ENCODE assay signal across 16 cellular contexts in the genomic region with DNA sequence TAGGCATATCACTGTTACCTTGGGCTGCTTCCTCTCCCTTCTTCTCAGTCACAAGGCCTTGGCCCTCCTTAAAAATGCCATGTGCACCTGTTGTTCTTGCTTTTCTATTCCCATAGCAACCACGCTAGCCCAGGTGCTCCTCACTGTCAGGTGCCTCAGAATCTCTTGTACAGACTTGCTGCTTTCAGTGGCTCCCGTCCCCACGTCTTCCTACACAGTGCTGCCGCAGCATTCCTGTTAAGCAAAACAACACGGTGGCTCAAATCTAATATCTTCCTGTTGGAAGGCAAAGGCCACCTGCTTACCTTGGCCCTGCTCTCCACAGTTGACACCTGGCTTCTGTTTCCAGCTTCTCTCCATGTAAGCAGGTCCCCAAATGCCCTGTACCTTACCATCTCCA.
A peak's percentile ranks its signal among the peaks of the same experiment; 100 is the strongest.
DNase-seq lines count a peak whose midpoint lies in the region; ATAC-seq and TF ChIP-seq lines count a peak whose summit lies in the region.
"Had no signal": no experiment of that assay in that cellular context is flagged by ENCODE, and none has a peak within 500 bp of the region (broad histone marks: within the 10 kb centered on the region; RNA-seq: fewer than 3 reads in every experiment).

No MANE protein-coding gene starts in this region.

- no peak for DNase-seq in activated naive CD4-positive, alpha-beta T cell treated with anti-CD3 and anti-CD28 coated beads, Interleukin-2, amount 50 U/mL, for 72 hours (ENCODE audit: low spot score in 2 of 2)
- peak; percentile 97 for DNase-seq in NCI-H2171 treated with DMSO at 0.1 percent for 48 hours (lab: John Stamatoyannopoulos, UW)
- DNase-seq in epithelial cell of esophagus (ENCODE audit: low read depth) = peak; percentile 28
- no peak for DNase-seq in upper lobe of right lung
- DNase-seq in aorta = no peak
- no peak for DNase-seq in DMS 273 (lab: John Stamatoyannopoulos, UW; ENCODE audit: unreplicated experiment)
- DNase-seq in posterior cingulate gyrus = no peak
- DNase-seq: erythroblast, H9, mesendoderm, ovary, transverse colon had no signal

- no peaks in the 10 kb centered on the region for H3K9me3 Mint-ChIP-seq in activated naive CD4-positive, alpha-beta T cell treated with anti-CD3 and anti-CD28 coated beads, Interleukin-2, amount 50 U/mL, for 24 hours
- H3K9me3 Mint-ChIP-seq in activated naive CD4-positive, alpha-beta T cell treated with anti-CD3 and anti-CD28 coated beads, Interleukin-2, amount 50 U/mL, for 72 hours = no peaks in the 10 kb centered on the region
- H3K9me3 Mint-ChIP-seq: activated CD4-positive, alpha-beta T cell treated with anti-CD3 and anti-CD28 coated beads, Interleukin-2, amount 10 ng/mL, durations not matched to agents 24 days and 14 days; activated T-helper 2 cell treated with anti-CD3 and anti-CD28 coated beads, Interferon-gamma antibody, Interleukin-2, Interleukin-4, amounts not matched to agents 10 μg/mL and 5 μg/mL and 100 μg/mL, durations not matched to agents 14 hours and 24 hours and 36 hours; central memory CD8-positive, alpha-beta T cell; H9 had no signal

- H3K27me3 Mint-ChIP-seq in activated naive CD4-positive, alpha-beta T cell treated with anti-CD3 and anti-CD28 coated beads, Interleukin-2, amount 50 U/mL, for 24 hours = no peaks in the 10 kb centered on the region
- H3K27me3 Mint-ChIP-seq: activated CD4-positive, alpha-beta T cell treated with anti-CD3 and anti-CD28 coated beads, Interleukin-2, amount 10 ng/mL, durations not matched to agents 24 days and 14 days; central memory CD8-positive, alpha-beta T cell had no signal

- H3K4me3 ChIP-seq in epithelial cell of esophagus (ENCODE audit: low read length) (no peak overlapping the region), upper lobe of right lung (no peak overlapping the region), aorta (ENCODE audit: low read length in 2 of 2) (no peak overlapping the region)
- H3K4me3 ChIP-seq: ovary, transverse colon had no signal

- H3K4me3 Mint-ChIP-seq in activated naive CD4-positive, alpha-beta T cell treated with anti-CD3 and anti-CD28 coated beads, Interleukin-2, amount 50 U/mL, for 24 hours = peak overlapping the region; percentile 23
- H3K4me3 Mint-ChIP-seq: activated CD4-positive, alpha-beta T cell treated with anti-CD3 and anti-CD28 coated beads, Interleukin-2, amount 10 ng/mL, durations not matched to agents 24 days and 14 days; central memory CD8-positive, alpha-beta T cell; H9 had no signal

- H3K36me3 ChIP-seq in upper lobe of right lung (no peaks in the 10 kb centered on the region), aorta (ENCODE audit: control insufficient read depth in 1 of 2, insufficient read depth in 2 of 2, low read length in 1 of 2) (no peaks in the 10 kb centered on the region)
- H3K36me3 ChIP-seq: ovary, transverse colon had no signal

- no peaks in the 10 kb centered on the region for H3K27me3 ChIP-seq in upper lobe of right lung
- H3K27me3 ChIP-seq in aorta (ENCODE audit: control insufficient read depth in 1 of 2, insufficient read depth in 2 of 2, low read length in 1 of 2) = no peaks in the 10 kb centered on the region
- H3K27me3 ChIP-seq: ovary, transverse colon had no signal

- H3K27ac ChIP-seq in upper lobe of right lung (peak overlapping the region; percentile 79), aorta (ENCODE audit: low read depth in 1 of 2, low read length in 2 of 2) (no peak overlapping the region)
- H3K27ac ChIP-seq: ovary, transverse colon had no signal

- TF ChIP-seq CTCF in epithelial cell of esophagus (IDR thresholded peaks at IDR 0.05; ENCODE audit: insufficient read depth, low read depth, low read length, missing control alignments) = no peak
- no peak for TF ChIP-seq CTCF in upper lobe of right lung (IDR thresholded peaks at IDR 0.05)

- 94 to 97% methylated on average over 5 of the region's 5 CpGs for WGBS in aorta, 2 donors

- H3K9me3 ChIP-seq in upper lobe of right lung (no peaks in the 10 kb centered on the region), aorta (ENCODE audit: control insufficient read depth, low read length) (no peaks in the 10 kb centered on the region)
- H3K9me3 ChIP-seq: ovary, transverse colon had no signal

- no peak overlapping the region for H3K27ac Mint-ChIP-seq in activated naive CD4-positive, alpha-beta T cell treated with anti-CD3 and anti-CD28 coated beads, Interleukin-2, amount 50 U/mL, for 24 hours
- no peak overlapping the region for H3K27ac Mint-ChIP-seq in activated naive CD4-positive, alpha-beta T cell treated with anti-CD3 and anti-CD28 coated beads, Interleukin-2, amount 50 U/mL, for 72 hours
- H3K27ac Mint-ChIP-seq: activated CD4-positive, alpha-beta T cell treated with anti-CD3 and anti-CD28 coated beads, Interleukin-2, amount 10 ng/mL, durations not matched to agents 24 days and 14 days; activated T-helper 2 cell treated with anti-CD3 and anti-CD28 coated beads, Interferon-gamma antibody, Interleukin-2, Interleukin-4, amounts not matched to agents 10 μg/mL and 5 μg/mL and 100 μg/mL, durations not matched to agents 14 hours and 24 hours and 36 hours; H9 had no signal

- intact Hi-C loops in upper lobe of right lung (cut with DNase I) = no loop called here
- intact Hi-C loops in aorta (cut with DNase I) = no loop called here
- intact Hi-C loops in posterior cingulate gyrus (cut with DNase I) = no loop called here

- peaks cover 77% of the 10 kb centered on the region for H3K4me1 ChIP-seq in upper lobe of right lung
- no peaks in the 10 kb centered on the region for H3K4me1 ChIP-seq in aorta (ENCODE audit: control insufficient read depth in 1 of 2, insufficient read depth in 2 of 2, low read length in 2 of 2)

- peaks cover 43% of the 10 kb centered on the region for H3K4me1 Mint-ChIP-seq in activated naive CD4-positive, alpha-beta T cell treated with anti-CD3 and anti-CD28 coated beads, Interleukin-2, amount 50 U/mL, for 24 hours

- H3K36me3 Mint-ChIP-seq in activated naive CD4-positive, alpha-beta T cell treated with anti-CD3 and anti-CD28 coated beads, Interleukin-2, amount 50 U/mL, for 24 hours = no peaks in the 10 kb centered on the region
- no peaks in the 10 kb centered on the region for H3K36me3 Mint-ChIP-seq in activated naive CD4-positive, alpha-beta T cell treated with anti-CD3 and anti-CD28 coated beads, Interleukin-2, amount 50 U/mL, for 72 hours

- ATAC-seq in activated naive CD4-positive, alpha-beta T cell treated with anti-CD3 and anti-CD28 coated beads, Interleukin-2, amount 50 U/mL, for 72 hours = no peak
- ATAC-seq in upper lobe of right lung (peak; percentile 0), aorta (ENCODE audit: low FRiP score) (no peak)

Comparison
In these comparisons a context has a peak if more than half of its experiments do, and no peak if none do; other contexts are left out.
1. DNase-seq: peak in NCI-H2171 treated with DMSO at 0.1 percent for 48 hours (single experiment) and epithelial cell of esophagus (single experiment); none in activated naive CD4-positive, alpha-beta T cell treated with anti-CD3 and anti-CD28 coated beads, Interleukin-2, amount 50 U/mL, for 72 hours (0 of 2), upper lobe of right lung (single experiment), aorta (0 of 2), DMS 273 (single experiment) and posterior cingulate gyrus (0 of 10).